In the genomic region with DNA sequence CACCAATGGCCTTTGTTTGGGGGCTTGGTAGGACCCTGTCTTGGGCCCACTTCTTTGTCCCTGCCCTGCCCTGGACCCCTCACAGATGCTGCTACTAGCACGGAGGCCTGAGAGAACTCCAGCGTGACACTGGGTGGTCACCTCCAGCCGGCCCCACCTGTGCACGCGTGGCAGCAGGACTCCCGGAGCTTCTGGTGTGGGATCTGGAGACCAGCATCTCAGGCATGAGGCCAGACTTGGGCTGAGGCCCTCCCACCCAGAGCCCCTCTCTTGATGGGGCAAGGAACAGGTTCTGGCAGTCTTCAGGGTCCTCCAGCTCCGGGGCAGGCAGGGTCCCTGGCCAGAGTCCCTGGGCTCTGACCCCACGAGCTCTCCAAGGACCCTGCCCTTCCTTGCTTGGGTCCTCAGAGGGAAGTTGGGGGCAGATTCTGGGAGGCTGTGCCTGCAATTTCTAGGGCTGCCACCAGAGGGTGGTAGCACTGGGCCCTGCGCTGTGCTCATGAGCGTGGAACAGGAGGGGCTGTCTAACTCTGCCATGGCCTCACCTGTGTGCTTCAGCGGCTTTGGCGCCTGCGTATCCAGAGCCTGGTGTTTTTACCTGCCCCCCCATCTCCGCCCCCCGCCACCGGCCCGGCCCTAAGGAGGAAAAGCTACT, we compare ENCODE assay signal across 11 cellular contexts. TPM values are rescaled to one million over a fixed set of nuclear protein-coding genes. Genes with fewer than 3 reads are reported as not detected.
DNase-seq lines count a peak whose midpoint lies in the region; ATAC-seq and TF ChIP-seq lines count a peak whose summit lies in the region.
"Had no signal": no experiment of that assay in that cellular context is flagged by ENCODE, and none has a peak within 500 bp of the region (broad histone marks: within the 10 kb centered on the region; RNA-seq: fewer than 3 reads in every experiment).

No MANE protein-coding gene starts in this region.

- no peak overlapping the region for H3K4me3 Mint-ChIP-seq in natural killer cell
- H3K4me3 Mint-ChIP-seq in natural killer cell treated with Interleukin-12 subunit alpha and Interleukin-12 subunit beta and Interleukin-15 and Interleukin-18, amount 100 ng/mL, for 72 hours = no peak overlapping the region
- H3K4me3 Mint-ChIP-seq: activated naive CD4-positive, alpha-beta T cell treated with anti-CD3 and anti-CD28 coated beads, Interleukin-2, amount 50 U/mL, for 24 hours had no signal

- H3K27ac ChIP-seq in PC-3 (ENCODE audit: low read length) (no peak overlapping the region), foreskin keratinocyte (no peak overlapping the region), upper lobe of left lung (no peak overlapping the region)

- H3K79me2 ChIP-seq in PC-3 (ENCODE audit: low read length) = no peaks in the 10 kb centered on the region

- no peak overlapping the region for H3K4me3 ChIP-seq in PC-3 (ENCODE audit: low read length)
- no peak overlapping the region for H3K4me3 ChIP-seq in upper lobe of left lung

- H3K9me3 ChIP-seq in PC-3 (ENCODE audit: low read length) (no peaks in the 10 kb centered on the region), upper lobe of left lung (peaks cover 0 to 6% (median 4%) of the 10 kb centered on the region in 4 donors)

- intact Hi-C loops in natural killer cell (cut with micrococcal nuclease) (loop anchor here (2.0 kb wide), 1 partner anchor 20 kb away; no protein-coding TSS in a partner anchor), PC-3 (cut with micrococcal nuclease) (no loop called here)

- TF ChIP-seq POLR2A in upper lobe of left lung (IDR thresholded peaks at IDR 0.05) = no peak

- H3K9me2 ChIP-seq in PC-3 (replicated peaks; ENCODE audit: low read length) = no peaks in the 10 kb centered on the region

- DNase-seq in natural killer cell = no peak
- DNase-seq in natural killer cell treated with Interleukin-12 subunit alpha and Interleukin-12 subunit beta and Interleukin-15 and Interleukin-18, amount 100 ng/mL, for 72 hours (ENCODE audit: low spot score) = no peak
- peak; percentile 57 for DNase-seq in PC-3
- no peak for DNase-seq in foreskin keratinocyte
- peak in 1 of 2 donors; percentile 61 for DNase-seq in upper lobe of left lung
- no peak for DNase-seq in activated T-cell treated with anti-CD3 and anti-CD28 coated beads, Interleukin-2, amount 50 U/mL, for 1 hour
- DNase-seq: NCI-H1048, SHP77 had no signal

- H3K36me3 Mint-ChIP-seq in natural killer cell = no peaks in the 10 kb centered on the region
- H3K36me3 Mint-ChIP-seq in natural killer cell treated with Interleukin-12 subunit alpha and Interleukin-12 subunit beta and Interleukin-15 and Interleukin-18, amount 100 ng/mL, for 72 hours = no peaks in the 10 kb centered on the region
- H3K36me3 Mint-ChIP-seq: activated naive CD4-positive, alpha-beta T cell treated with anti-CD3 and anti-CD28 coated beads, Interleukin-2, amount 50 U/mL, for 24 hours had no signal

- TF ChIP-seq CTCF in natural killer cell (IDR thresholded peaks at IDR 0.05) (peak; percentile 44), PC-3 (conservative IDR thresholded peaks at IDR 0.05; ENCODE audit: low read depth, low read length) (peak; percentile 62), foreskin keratinocyte (conservative IDR thresholded peaks at IDR 0.05) (peak; percentile 62), upper lobe of left lung (IDR thresholded peaks at IDR 0.05) (peak in 4 of 6 experiments; percentile 12 to 46 (median 24))

- H3K27ac Mint-ChIP-seq in natural killer cell = no peak overlapping the region
- H3K27ac Mint-ChIP-seq in natural killer cell treated with Interleukin-12 subunit alpha and Interleukin-12 subunit beta and Interleukin-15 and Interleukin-18, amount 100 ng/mL, for 72 hours = no peak overlapping the region
- H3K27ac Mint-ChIP-seq: activated naive CD4-positive, alpha-beta T cell treated with anti-CD3 and anti-CD28 coated beads, Interleukin-2, amount 50 U/mL, for 24 hours had no signal

- H3K9ac ChIP-seq in PC-3 (ENCODE audit: low read length) = no peak overlapping the region

- H3K9me3 Mint-ChIP-seq in natural killer cell = no peaks in the 10 kb centered on the region
- no peaks in the 10 kb centered on the region for H3K9me3 Mint-ChIP-seq in natural killer cell treated with Interleukin-12 subunit alpha and Interleukin-12 subunit beta and Interleukin-15 and Interleukin-18, amount 100 ng/mL, for 72 hours
- H3K9me3 Mint-ChIP-seq: activated naive CD4-positive, alpha-beta T cell treated with anti-CD3 and anti-CD28 coated beads, Interleukin-2, amount 50 U/mL, for 24 hours had no signal

- no peaks in the 10 kb centered on the region for H3K27me3 Mint-ChIP-seq in natural killer cell (ENCODE audit: low read depth in 2 of 2)
- peaks cover 0 to 2% of the 10 kb centered on the region in 2 donors for H3K27me3 Mint-ChIP-seq in natural killer cell treated with Interleukin-12 subunit alpha and Interleukin-12 subunit beta and Interleukin-15 and Interleukin-18, amount 100 ng/mL, for 72 hours

- H3K4me1 ChIP-seq in PC-3 (ENCODE audit: insufficient read depth, low read length) = peaks cover 12% of the 10 kb centered on the region; the same call in 1 of the 2 replicates
- no peaks in the 10 kb centered on the region for H3K4me1 ChIP-seq in foreskin keratinocyte
- H3K4me1 ChIP-seq in upper lobe of left lung = peaks cover 28 to 42% (median 36%) of the 10 kb centered on the region in 4 donors

- H2AFZ ChIP-seq in PC-3 (ENCODE audit: low read length) = no peak overlapping the region

- CTCF ChIA-PET in PC-3 (lab: Charles Lee) = interaction anchor here (0.5 to 0.6 kb wide), 5 partner anchors 19 to 390 kb away, joined by 3 to 16 read pairs (median 5); no protein-coding TSS in a partner anchor

- WGBS in upper lobe of left lung, 2 donors = 65 to 81% methylated on average over 5 to 13 of the region's 17 CpGs

- no peak overlapping the region for H3K4me2 ChIP-seq in PC-3 (ENCODE audit: low read length)

- no TSS peak for BruUV-seq in PC-3 (replicated peaks; lab: Mats Ljungman, UMichigan)

- H3F3A ChIP-seq in PC-3 (ENCODE audit: low read length, unreplicated experiment) = no peaks in the 10 kb centered on the region

- H3K36me3 ChIP-seq in PC-3 (ENCODE audit: low read depth, low read length) (no peaks in the 10 kb centered on the region), upper lobe of left lung (peaks cover 0 to 17% (median 12%) of the 10 kb centered on the region in 4 donors)

- peaks cover 14 to 19% of the 10 kb centered on the region in 2 donors for H3K4me1 Mint-ChIP-seq in natural killer cell
- peaks cover 0 to 12% of the 10 kb centered on the region in 2 donors for H3K4me1 Mint-ChIP-seq in natural killer cell treated with Interleukin-12 subunit alpha and Interleukin-12 subunit beta and Interleukin-15 and Interleukin-18, amount 100 ng/mL, for 72 hours (ENCODE audit: low read depth in 2 of 2)

- TF ChIP-seq EP300 in upper lobe of left lung (IDR thresholded peaks at IDR 0.05) = no peak

- ATAC-seq in natural killer cell = no peak
- ATAC-seq in natural killer cell treated with Interleukin-12 subunit alpha and Interleukin-12 subunit beta and Interleukin-15 and Interleukin-18, amount 100 ng/mL, for 72 hours = no peak
- ATAC-seq in PC-3 = peak; percentile 34; the same call in 1 of the 2 replicates
- no peak for ATAC-seq in foreskin keratinocyte
- ATAC-seq in upper lobe of left lung (ENCODE audit: low FRiP score in 2 of 2) = no peak
- no peak for ATAC-seq in HG03095 (IDR thresholded peaks at IDR 0.05; ENCODE audit: unreplicated experiment)
- ATAC-seq in HG02571 (IDR thresholded peaks at IDR 0.05; ENCODE audit: unreplicated experiment) = no peak

- POLR2A ChIA-PET in PC-3 (lab: Charles Lee; ENCODE audit: unreplicated experiment) = no interaction called here

- H3K27me3 ChIP-seq in PC-3 (ENCODE audit: low read length) (no peaks in the 10 kb centered on the region), foreskin keratinocyte (peaks cover 46% of the 10 kb centered on the region), upper lobe of left lung (peaks cover 0 to 39% (median 26%) of the 10 kb centered on the region in 4 donors)

- H4K20me1 ChIP-seq in PC-3 (ENCODE audit: low read length) = no peaks in the 10 kb centered on the region

RNA-seq across cellular contexts. Expression of a gene that starts 3.1 kb away (rescaled TPM):
- total RNA-seq in natural killer cell = 10 to 100 TPM; 17.7 to 21.7 (median 19.9) TPM
- under 1 TPM; 0.17 to 0.31 TPM for total RNA-seq in natural killer cell treated with Interleukin-12 subunit alpha and Interleukin-12 subunit beta and Interleukin-15 and Interleukin-18, amount 100 ng/mL, for 72 hours
- 13.1 and 18.2 TPM in 2 replicates for total RNA-seq in PC-3 (2014; rRNA removed)
- total RNA-seq in foreskin keratinocyte = 0.07 and 0.27 TPM in 2 replicates
- 0.04 and 0.08 TPM in 2 replicates for polyA plus RNA-seq in foreskin keratinocyte
- total RNA-seq in upper lobe of left lung = 10 to 100 TPM in 3 of 6 donors, 1 to 10 TPM in 3; 3.2 to 57.6 (median 11.5) TPM

RNA-seq across cellular contexts. Expression of a gene that starts 21.0 kb away (rescaled TPM):
- total RNA-seq in natural killer cell = 100 to 1,000 TPM; 367 to 412 (median 383) TPM
- total RNA-seq in natural killer cell treated with Interleukin-12 subunit alpha and Interleukin-12 subunit beta and Interleukin-15 and Interleukin-18, amount 100 ng/mL, for 72 hours = 100 to 1,000 TPM; 202 to 246 TPM
- 71.3 and 116 TPM in 2 replicates for total RNA-seq in PC-3 (2014; rRNA removed)
- 76.7 and 101 TPM in 2 replicates for total RNA-seq in foreskin keratinocyte
- 155 and 172 TPM in 2 replicates for polyA plus RNA-seq in foreskin keratinocyte
- total RNA-seq in upper lobe of left lung = 100 to 1,000 TPM in 1 of 6 donors, 10 to 100 TPM in 5; 51.4 to 113 (median 92.0) TPM

RNA-seq across cellular contexts. Expression of a gene that starts 21.3 kb away (rescaled TPM):
- total RNA-seq in natural killer cell (10 to 100 TPM; 29.4 to 34.7 (median 29.7) TPM), PC-3 (2014; rRNA removed) (117 and 142 TPM in 2 replicates), foreskin keratinocyte (73.7 and 80.1 TPM in 2 replicates), upper lobe of left lung (10 to 100 TPM; 55.6 to 74.5 (median 65.1) TPM)
- total RNA-seq in natural killer cell treated with Interleukin-12 subunit alpha and Interleukin-12 subunit beta and Interleukin-15 and Interleukin-18, amount 100 ng/mL, for 72 hours = 100 to 1,000 TPM in 1 of 2 donors, 10 to 100 TPM in 1; 57.4 to 108 TPM
- polyA plus RNA-seq in foreskin keratinocyte = 117 and 119 TPM in 2 replicates

RNA-seq across cellular contexts. Expression of a gene that starts 21.3 kb away (rescaled TPM):
- total RNA-seq in natural killer cell = 10 to 100 TPM; 58.7 to 65.9 (median 62.0) TPM
- 10 to 100 TPM; 36.1 to 38.9 TPM for total RNA-seq in natural killer cell treated with Interleukin-12 subunit alpha and Interleukin-12 subunit beta and Interleukin-15 and Interleukin-18, amount 100 ng/mL, for 72 hours
- 36.0 and 36.3 TPM in 2 replicates for total RNA-seq in PC-3 (2014; rRNA removed)
- 18.8 and 21.6 TPM in 2 replicates for total RNA-seq in foreskin keratinocyte
- 34.1 and 40.3 TPM in 2 replicates for polyA plus RNA-seq in foreskin keratinocyte
- total RNA-seq in upper lobe of left lung = 100 to 1,000 TPM in 1 of 6 donors, 10 to 100 TPM in 5; 32.8 to 106 (median 93.0) TPM
